ENCODE assay signal across 17 cellular contexts in genomic region chr2:176081993-176082884, GRCh38. TPM values are rescaled to one million over a fixed set of nuclear protein-coding genes. Genes with fewer than 3 reads are reported as not detected.
DNase-seq lines count a peak whose midpoint lies in the region; ATAC-seq and TF ChIP-seq lines count a peak whose summit lies in the region.
"Had no signal": no experiment of that assay in that cellular context is flagged by ENCODE, and none has a peak within 500 bp of the region (broad histone marks: within the 10 kb centered on the region; RNA-seq: fewer than 3 reads in every experiment).

No MANE protein-coding gene starts in this region.

- no peak overlapping the region for H2AFZ ChIP-seq in mesenchymal stem cell (ENCODE audit: low read depth, low read length)
- H2AFZ ChIP-seq: parathyroid adenoma had no signal

- H3K27ac Mint-ChIP-seq in activated T-helper 1 cell treated with anti-CD3 and anti-CD28 coated beads, Interleukin-12 subunit alpha, Interleukin-12 subunit beta, Interleukin-2, Interleukin-4 antibody, amounts not matched to agents 30 ng/mL and 10 ng/mL and 1 ng/mL, durations not matched to agents 14 hours and 24 hours and 36 hours = peak overlapping the region; percentile 81
- no peak overlapping the region for H3K27ac Mint-ChIP-seq in Calu3 (ENCODE audit: unreplicated experiment)

- peak overlapping the region; percentile 28 for H4K8ac ChIP-seq in mesenchymal stem cell (ENCODE audit: low read length)

- 2% methylated on average over 59 of the region's 65 CpGs for WGBS in mesenchymal stem cell

- H3K36me3 ChIP-seq in mesenchymal stem cell (ENCODE audit: control insufficient read depth in 1 of 2, insufficient read depth in 2 of 2, low read depth in 1 of 2, low read length in 2 of 2) = peaks cover 0 to 3% of the 10 kb centered on the region in 2 experiments
- H3K36me3 ChIP-seq: stomach had no signal

- H3K27me3 Mint-ChIP-seq in activated T-helper 1 cell treated with anti-CD3 and anti-CD28 coated beads, Interleukin-12 subunit alpha, Interleukin-12 subunit beta, Interleukin-2, Interleukin-4 antibody, amounts not matched to agents 30 ng/mL and 10 ng/mL and 1 ng/mL, durations not matched to agents 14 hours and 24 hours and 36 hours (ENCODE audit: insufficient read depth) = peaks cover 77% of the 10 kb centered on the region
- peaks cover 33% of the 10 kb centered on the region for H3K27me3 Mint-ChIP-seq in Calu3 (ENCODE audit: unreplicated experiment)

- peaks cover 89 to 95% of the 10 kb centered on the region in 2 experiments for H3K27me3 ChIP-seq in mesenchymal stem cell (ENCODE audit: control insufficient read depth in 1 of 2, insufficient read depth in 1 of 2, low read length in 2 of 2)

- H3K4me3 ChIP-seq in mesenchymal stem cell (ENCODE audit: insufficient read depth in 1 of 2, low read depth in 1 of 2, low read length in 2 of 2) = no peak overlapping the region
- H3K4me3 ChIP-seq: stomach had no signal

- no TSS peak for BruUV-seq in Calu3 (replicated peaks; lab: Mats Ljungman, UMichigan)

- no peak overlapping the region for H3K4me3 Mint-ChIP-seq in activated T-helper 1 cell treated with anti-CD3 and anti-CD28 coated beads, Interleukin-12 subunit alpha, Interleukin-12 subunit beta, Interleukin-2, Interleukin-4 antibody, amounts not matched to agents 30 ng/mL and 10 ng/mL and 1 ng/mL, durations not matched to agents 14 hours and 24 hours and 36 hours
- H3K4me3 Mint-ChIP-seq in Calu3 (ENCODE audit: low read depth, unreplicated experiment) = no peak overlapping the region

- H2BK120ac ChIP-seq in mesenchymal stem cell (ENCODE audit: low read depth, low read length) = no peak overlapping the region

- H2BK12ac ChIP-seq in mesenchymal stem cell (ENCODE audit: low read length in 2 of 2) = no peak overlapping the region

- H3K14ac ChIP-seq in mesenchymal stem cell (ENCODE audit: low read length in 2 of 2) = no peak overlapping the region

- H2BK5ac ChIP-seq in mesenchymal stem cell (ENCODE audit: low read depth, low read length, poor library complexity, severe bottlenecking) = no peak overlapping the region

- no peaks in the 10 kb centered on the region for H3K79me1 ChIP-seq in mesenchymal stem cell (replicated peaks; ENCODE audit: low read length, poor library complexity, severe bottlenecking)

- peaks cover 4% of the 10 kb centered on the region for H3K9me3 Mint-ChIP-seq in activated T-helper 1 cell treated with anti-CD3 and anti-CD28 coated beads, Interleukin-12 subunit alpha, Interleukin-12 subunit beta, Interleukin-2, Interleukin-4 antibody, amounts not matched to agents 30 ng/mL and 10 ng/mL and 1 ng/mL, durations not matched to agents 14 hours and 24 hours and 36 hours
- H3K9me3 Mint-ChIP-seq in Calu3 (ENCODE audit: low read depth, unreplicated experiment) = peaks cover 2% of the 10 kb centered on the region

- CTCF ChIA-PET in Calu3 (lab: Charles Lee) = no interaction called here
- CTCF ChIA-PET in HEK293T (lab: Yijun Ruan, JAX) = no interaction called here

- H3K18ac ChIP-seq in mesenchymal stem cell (ENCODE audit: low read depth in 1 of 2, low read length in 2 of 2) = no peak overlapping the region

- H3K4me1 ChIP-seq in mesenchymal stem cell (ENCODE audit: control insufficient read depth, insufficient read depth, low read depth, low read length) = peaks cover 32% of the 10 kb centered on the region
- H3K4me1 ChIP-seq: parathyroid adenoma had no signal

- H2BK15ac ChIP-seq in mesenchymal stem cell (ENCODE audit: low read depth, poor library complexity, severe bottlenecking) = no peak overlapping the region

- no peaks in the 10 kb centered on the region for H3K9me3 ChIP-seq in mesenchymal stem cell (ENCODE audit: control insufficient read depth, low read length)

- H3K36me3 Mint-ChIP-seq in activated T-helper 1 cell treated with anti-CD3 and anti-CD28 coated beads, Interleukin-12 subunit alpha, Interleukin-12 subunit beta, Interleukin-2, Interleukin-4 antibody, amounts not matched to agents 30 ng/mL and 10 ng/mL and 1 ng/mL, durations not matched to agents 14 hours and 24 hours and 36 hours (ENCODE audit: low read depth) = peaks cover 3% of the 10 kb centered on the region
- peaks cover 15% of the 10 kb centered on the region for H3K36me3 Mint-ChIP-seq in Calu3 (ENCODE audit: insufficient read depth, unreplicated experiment)

- no peaks in the 10 kb centered on the region for H3K4me1 Mint-ChIP-seq in activated T-helper 1 cell treated with anti-CD3 and anti-CD28 coated beads, Interleukin-12 subunit alpha, Interleukin-12 subunit beta, Interleukin-2, Interleukin-4 antibody, amounts not matched to agents 30 ng/mL and 10 ng/mL and 1 ng/mL, durations not matched to agents 14 hours and 24 hours and 36 hours (ENCODE audit: low read depth)
- H3K4me1 Mint-ChIP-seq in Calu3 (ENCODE audit: low read depth, unreplicated experiment) = no peaks in the 10 kb centered on the region

- no peak overlapping the region for H4K91ac ChIP-seq in mesenchymal stem cell (ENCODE audit: low read length)

- no peak overlapping the region for H3K27ac ChIP-seq in mesenchymal stem cell (ENCODE audit: low read length, poor library complexity, severe bottlenecking)
- H3K27ac ChIP-seq: C4-2B, parathyroid adenoma, stomach had no signal

- no peak overlapping the region for H2AK5ac ChIP-seq in mesenchymal stem cell (ENCODE audit: low read length, severe bottlenecking)

- no peak for ATAC-seq in GM18907 (IDR thresholded peaks at IDR 0.05; ENCODE audit: unreplicated experiment)
- ATAC-seq: left lobe of liver had no signal

- intact Hi-C loops in activated T-helper 1 cell treated with anti-CD3 and anti-CD28 coated beads, Interleukin-12 subunit alpha, Interleukin-12 subunit beta, Interleukin-2, Interleukin-4 antibody, amounts not matched to agents 30 ng/mL and 10 ng/mL and 1 ng/mL, durations not matched to agents 14 hours and 24 hours and 36 hours (cut with micrococcal nuclease) = no loop called here
- intact Hi-C loops in Calu3 (cut with micrococcal nuclease; ENCODE audit: unreplicated experiment) = no loop called here

- POLR2A ChIA-PET in HEK293T (lab: Yijun Ruan, JAX) = no interaction called here

- H3K4me2 ChIP-seq in mesenchymal stem cell (ENCODE audit: low read length, poor library complexity, severe bottlenecking) = peak overlapping the region; percentile 29

- TF ChIP-seq CTCF in Calu3 (IDR thresholded peaks at IDR 0.05; ENCODE audit: unreplicated experiment) = no peak

- DNase-seq in 8988T (peak; percentile 26), D341Med (ENCODE audit: low spot score) (peak; percentile 60), mesenchymal stem cell (no peak), Calu3 (no peak), putamen (ENCODE audit: low spot score) (no peak), HEK293T (ENCODE audit: extremely low spot score) (no peak)
- no peak for DNase-seq in activated T-helper 1 cell treated with anti-CD3 and anti-CD28 coated beads, Interleukin-12 subunit alpha, Interleukin-12 subunit beta, Interleukin-2, Interleukin-4 antibody, amounts not matched to agents 30 ng/mL and 10 ng/mL and 1 ng/mL, durations not matched to agents 14 hours and 24 hours and 36 hours (ENCODE audit: low spot score)
- DNase-seq: activated CD4-positive, alpha-beta T cell treated with anti-CD3 and anti-CD28 coated beads for 48 hours; NCI-H2081 treated with DMSO at 0.1 percent for 48 hours; stimulated activated CD4-positive, alpha-beta T cell treated with anti-CD3 and anti-CD28 coated beads, Interleukin-4, amount 100 ng/mL, for 24 hours; stomach had no signal

- H3K4ac ChIP-seq in mesenchymal stem cell (ENCODE audit: low read depth in 1 of 2, low read length in 2 of 2) = no peak overlapping the region

- no peak overlapping the region for H3K9ac ChIP-seq in mesenchymal stem cell (ENCODE audit: low read length)
- H3K9ac ChIP-seq: parathyroid adenoma had no signal

- peak overlapping the region in 1 of 2 experiments; percentile 52 for H3K23ac ChIP-seq in mesenchymal stem cell (ENCODE audit: low read length in 2 of 2)

TF ChIP-seq in HEK293T, 16 proteins besides CTCF, POLR2A, EP300 and RAD21:
- TF ChIP-seq CTBP1 (IDR thresholded peaks at IDR 0.05; ENCODE audit: borderline replicate concordance) (no peak), ARNT (IDR thresholded peaks at IDR 0.05) (no peak)

RNA-seq across cellular contexts. Expression of gene EVX2, which starts 1.5 kb away (rescaled TPM):
- not detected in 2 replicates for total RNA-seq in activated T-helper 1 cell treated with anti-CD3 and anti-CD28 coated beads, Interleukin-12 subunit alpha, Interleukin-12 subunit beta, Interleukin-2, Interleukin-4 antibody, amounts not matched to agents 30 ng/mL and 10 ng/mL and 1 ng/mL, durations not matched to agents 14 hours and 24 hours and 36 hours
- polyA plus RNA-seq in mesenchymal stem cell (2013, experiment 1 of 2) = not detected
- polyA plus RNA-seq in mesenchymal stem cell (2013, experiment 2 of 2) = not detected
- total RNA-seq in Calu3 (2022) = not detected in 2 replicates
- total RNA-seq: dermis microvascular lymphatic vessel endothelial cell, frontal cortex, left lobe of liver, stomach had no signal
- polyA plus RNA-seq: stomach had no signal

RNA-seq across cellular contexts. Expression of gene HOXD13, which starts 10.3 kb away (rescaled TPM):
- total RNA-seq in activated T-helper 1 cell treated with anti-CD3 and anti-CD28 coated beads, Interleukin-12 subunit alpha, Interleukin-12 subunit beta, Interleukin-2, Interleukin-4 antibody, amounts not matched to agents 30 ng/mL and 10 ng/mL and 1 ng/mL, durations not matched to agents 14 hours and 24 hours and 36 hours = not detected in 2 replicates
- polyA plus RNA-seq in mesenchymal stem cell (2013, experiment 1 of 2) = not detected
- not detected for polyA plus RNA-seq in mesenchymal stem cell (2013, experiment 2 of 2)
- not detected in 2 replicates for total RNA-seq in Calu3 (2022)
- total RNA-seq: dermis microvascular lymphatic vessel endothelial cell, frontal cortex, left lobe of liver, stomach had no signal
- polyA plus RNA-seq: stomach had no signal

RNA-seq across cellular contexts. Expression of gene HOXD12, which starts 17.4 kb away (rescaled TPM):
- total RNA-seq in activated T-helper 1 cell treated with anti-CD3 and anti-CD28 coated beads, Interleukin-12 subunit alpha, Interleukin-12 subunit beta, Interleukin-2, Interleukin-4 antibody, amounts not matched to agents 30 ng/mL and 10 ng/mL and 1 ng/mL, durations not matched to agents 14 hours and 24 hours and 36 hours = not detected in 2 replicates
- polyA plus RNA-seq in mesenchymal stem cell (2013, experiment 1 of 2) = not detected
- not detected for polyA plus RNA-seq in mesenchymal stem cell (2013, experiment 2 of 2)
- not detected in 2 replicates for total RNA-seq in Calu3 (2022)
- total RNA-seq: dermis microvascular lymphatic vessel endothelial cell, frontal cortex, left lobe of liver, stomach had no signal
- polyA plus RNA-seq: stomach had no signal

RNA-seq across cellular contexts. Expression of gene HOXD11, which starts 24.8 kb away (rescaled TPM):
- total RNA-seq in activated T-helper 1 cell treated with anti-CD3 and anti-CD28 coated beads, Interleukin-12 subunit alpha, Interleukin-12 subunit beta, Interleukin-2, Interleukin-4 antibody, amounts not matched to agents 30 ng/mL and 10 ng/mL and 1 ng/mL, durations not matched to agents 14 hours and 24 hours and 36 hours = not detected in 2 replicates
- not detected for polyA plus RNA-seq in mesenchymal stem cell (2013, experiment 1 of 2)
- polyA plus RNA-seq in mesenchymal stem cell (2013, experiment 2 of 2) = not detected
- not detected in 2 replicates for total RNA-seq in Calu3 (2022)
- total RNA-seq: dermis microvascular lymphatic vessel endothelial cell, frontal cortex, left lobe of liver, stomach had no signal
- polyA plus RNA-seq: stomach had no signal

RNA-seq across cellular contexts. Expression of gene HOXD10, which starts 34.3 kb away (rescaled TPM):
- not detected in 2 replicates for total RNA-seq in activated T-helper 1 cell treated with anti-CD3 and anti-CD28 coated beads, Interleukin-12 subunit alpha, Interleukin-12 subunit beta, Interleukin-2, Interleukin-4 antibody, amounts not matched to agents 30 ng/mL and 10 ng/mL and 1 ng/mL, durations not matched to agents 14 hours and 24 hours and 36 hours
- polyA plus RNA-seq in mesenchymal stem cell (2013, experiment 1 of 2) = not detected
- polyA plus RNA-seq in mesenchymal stem cell (2013, experiment 2 of 2) = not detected
- total RNA-seq in Calu3 (2022) = not detected in 2 replicates
- total RNA-seq: frontal cortex, left lobe of liver had no signal
- polyA plus RNA-seq: stomach had no signal

Comparison
In these comparisons a context has a peak if more than half of its experiments do, and no peak if none do; other contexts are left out.
1. DNase-seq: peak in 8988T (single experiment) and D341Med (single experiment); none in activated T-helper 1 cell treated with anti-CD3 and anti-CD28 coated beads, Interleukin-12 subunit alpha, Interleukin-12 subunit beta, Interleukin-2, Interleukin-4 antibody, amounts not matched to agents 30 ng/mL and 10 ng/mL and 1 ng/mL, durations not matched to agents 14 hours and 24 hours and 36 hours (single experiment), mesenchymal stem cell (single experiment), Calu3 (single experiment), putamen (single experiment) and HEK293T (single experiment).